21 cellular contexts compared by ENCODE assay signal in genomic region chr1:80293818-80294217, GRCh38.
DNase-seq lines count a peak whose midpoint lies in the region; FAIRE-seq and TF ChIP-seq lines count a peak whose summit lies in the region.
"Had no signal": no experiment of that assay in that cellular context is flagged by ENCODE, and none has a peak within 500 bp of the region (broad histone marks: within the 10 kb centered on the region; RNA-seq: fewer than 3 reads in every experiment).

No MANE protein-coding gene starts in this region.

- TF ChIP-seq EP300 in ovary (IDR thresholded peaks at IDR 0.05): no peak

- WGBS in ovary, 3 donors: 47 to 63% (median 53%) methylated on average over 3 of the region's 3 CpGs

- no peak for FAIRE-seq in kidney (lab: Jason Lieb, UNC)
- FAIRE-seq: G401.6, GM12891, GM19239 had no signal

- intact Hi-C loops in ovary (cut with DNase I) (no loop called here), kidney (cut with DNase I) (no loop called here)

- H3K27me3 ChIP-seq in ACC112 (ENCODE audit: insufficient read depth, low read length) (no peaks in the 10 kb centered on the region), ovary (no peaks in the 10 kb centered on the region)
- H3K27me3 ChIP-seq: BE2C had no signal

- no peak overlapping the region for H3K9ac ChIP-seq in kidney (ENCODE audit: low read length in 2 of 2)

- H3K79me2 ChIP-seq in ACC112 (ENCODE audit: control insufficient read depth, insufficient read depth, low read length, unreplicated experiment): no peaks in the 10 kb centered on the region

- no peaks in the 10 kb centered on the region for H3K9me3 ChIP-seq in ovary
- H3K9me3 ChIP-seq in kidney (ENCODE audit: control insufficient read depth in 1 of 2, low read length in 2 of 2): no peaks in the 10 kb centered on the region
- H3K9me3 ChIP-seq: BE2C had no signal

- H2AFZ ChIP-seq in ACC112 (ENCODE audit: low read length, unreplicated experiment): peak overlapping the region; percentile 60
- H2AFZ ChIP-seq: GM23338 had no signal

- H3K4me3 ChIP-seq in ACC112 (ENCODE audit: low read depth, low read length) (no peak overlapping the region), ovary (no peak overlapping the region), kidney (ENCODE audit: low read length in 2 of 2) (no peak overlapping the region)
- H3K4me3 ChIP-seq: GM23338 had no signal

- no peak for TF ChIP-seq POLR2A in ovary (IDR thresholded peaks at IDR 0.05)

- H3K36me3 ChIP-seq in ACC112 (ENCODE audit: insufficient read depth, low read length): no peaks in the 10 kb centered on the region
- no peaks in the 10 kb centered on the region for H3K36me3 ChIP-seq in ovary
- H3K36me3 ChIP-seq in kidney (ENCODE audit: control insufficient read depth in 1 of 2, insufficient read depth in 2 of 2, low read length in 2 of 2): no peaks in the 10 kb centered on the region
- H3K36me3 ChIP-seq: BE2C had no signal

- DNase-seq in HCEC 1CT: peak; percentile 9
- DNase-seq in OCI-M1 (lab: John Stamatoyannopoulos, UW): peak; percentile 11
- DNase-seq in myocyte (ENCODE audit: low read depth): peak; percentile 16
- no peak for DNase-seq in T1000 (lab: John Stamatoyannopoulos, UW)
- no peak for DNase-seq in ovary
- no peak for DNase-seq in kidney
- DNase-seq: 8988T; BE2C; C1 segment of cervical spinal cord; CD4-positive, CD25-positive, alpha-beta regulatory T cell; CD8-positive, alpha-beta memory T cell; COR-L47; DMS 273 treated with DMSO at 0.1 percent for 48 hours; DMS53; DND-41; H7 had no signal

- TF ChIP-seq CTCF in ovary (IDR thresholded peaks at IDR 0.05) (no peak), kidney (IDR thresholded peaks at IDR 0.05; ENCODE audit: borderline replicate concordance, extremely low read depth, insufficient read depth) (no peak)

- no peak overlapping the region for H3K27ac ChIP-seq in ACC112 (ENCODE audit: low read depth, low read length)
- no peak overlapping the region for H3K27ac ChIP-seq in ovary
- no peak overlapping the region for H3K27ac ChIP-seq in kidney (ENCODE audit: low read depth in 2 of 2, low read length in 2 of 2)

- H3K4me1 ChIP-seq in ACC112 (ENCODE audit: control insufficient read depth, insufficient read depth, low read length, unreplicated experiment) (no peaks in the 10 kb centered on the region), ovary (ENCODE audit: insufficient read depth) (no peaks in the 10 kb centered on the region), kidney (ENCODE audit: control insufficient read depth in 1 of 2, insufficient read depth in 1 of 2, low read depth in 1 of 2, low read length in 2 of 2) (no peaks in the 10 kb centered on the region)
- H3K4me1 ChIP-seq: BE2C had no signal

Comparison
In these comparisons a context has a peak if more than half of its experiments do, and no peak if none do; other contexts are left out.
1. DNase-seq: peak in HCEC 1CT (single experiment), OCI-M1 (single experiment) and myocyte (single experiment); none in T1000 (single experiment), ovary (0 of 5) and kidney (single experiment).